ENCODE assay signal across 12 cellular contexts in the genomic region with DNA sequence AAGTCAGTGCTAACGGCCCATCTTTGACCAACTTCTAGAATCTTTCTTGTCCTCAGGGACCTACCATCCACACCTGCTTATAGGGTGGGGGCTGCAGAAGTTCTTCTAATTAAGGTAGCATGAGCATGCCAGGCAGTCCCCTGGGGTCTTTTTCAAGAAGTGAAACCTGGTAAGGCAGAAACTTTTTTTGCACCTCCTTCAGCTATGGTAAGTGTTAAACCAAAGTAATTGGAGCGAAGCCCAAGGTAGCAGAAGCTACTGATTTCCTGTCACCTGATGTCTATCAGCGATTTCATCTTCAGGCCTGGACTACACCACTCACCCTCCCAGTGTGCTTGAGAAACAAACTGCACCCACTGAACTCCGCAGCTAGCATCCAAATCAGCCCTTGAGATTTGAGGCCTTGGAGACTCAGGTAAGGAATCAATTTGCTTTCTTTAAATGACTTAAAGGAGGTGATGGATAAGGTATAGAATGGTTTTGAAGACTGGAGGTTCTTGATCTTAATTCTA. TPM values are rescaled to one million over a fixed set of nuclear protein-coding genes. Genes with fewer than 3 reads are reported as not detected.
DNase-seq lines count a peak whose midpoint lies in the region; ATAC-seq and TF ChIP-seq lines count a peak whose summit lies in the region.
"Had no signal": no experiment of that assay in that cellular context is flagged by ENCODE, and none has a peak within 500 bp of the region (broad histone marks: within the 10 kb centered on the region; RNA-seq: fewer than 3 reads in every experiment).

A gene (plus strand): TSS at position 317 of the 512 bp plus-strand sequence. CDS start 6,528 bp downstream, outside the sequence.

- H4K20me1 ChIP-seq in Karpas-422 (ENCODE audit: insufficient read depth, low read depth, low read length), result peaks cover 17% of the 10 kb centered on the region; the same call in 1 of the 2 replicates

- H3K36me3 Mint-ChIP-seq in CD8-positive, alpha-beta memory T cell, result peaks cover 0 to 11% (median 0%) of the 10 kb centered on the region in 3 donors

- H3K9me2 ChIP-seq in Karpas-422 (replicated peaks; ENCODE audit: insufficient read depth, low read length), result no peaks in the 10 kb centered on the region

- H3K27ac ChIP-seq in CD8-positive, alpha-beta memory T cell (ENCODE audit: low read depth, low read length), result no peak within 1 kb of the TSS
- H3K27ac ChIP-seq in Karpas-422 (ENCODE audit: low read length), result peak within 1 kb of the TSS; percentile 98

- H3K36me3 ChIP-seq in CD8-positive, alpha-beta memory T cell (ENCODE audit: insufficient read depth, low read length), result no peaks in the 10 kb centered on the region
- H3K36me3 ChIP-seq in Karpas-422 (ENCODE audit: insufficient read depth, low read length), result peaks cover 34% of the 10 kb centered on the region

- H3K9me3 ChIP-seq in CD8-positive, alpha-beta memory T cell (ENCODE audit: low read length), result no peaks in the 10 kb centered on the region
- no peaks in the 10 kb centered on the region for H3K9me3 ChIP-seq in Karpas-422 (ENCODE audit: low read length)

- H3K4me1 Mint-ChIP-seq in CD8-positive, alpha-beta memory T cell, result peaks cover 31 to 42% (median 33%) of the 10 kb centered on the region in 3 donors
- H3K4me1 Mint-ChIP-seq: endodermal cell had no signal

- peak within 1 kb of the TSS; percentile 75 for H3K9ac ChIP-seq in Karpas-422 (ENCODE audit: low read length)

- H3K27me3 Mint-ChIP-seq in CD8-positive, alpha-beta memory T cell, result peaks cover 0 to 3% of the 10 kb centered on the region in 2 donors

- TF ChIP-seq POLR2A in GM19099 (IDR thresholded peaks at IDR 0.05; ENCODE audit: extremely low read depth, insufficient read length, low read depth), result peak; percentile 89

- POLR2A ChIA-PET in CD8-positive, alpha-beta memory T cell (lab: Charles Lee), result no interaction called here

- no peaks in the 10 kb centered on the region for H3K27me3 ChIP-seq in CD8-positive, alpha-beta memory T cell (ENCODE audit: insufficient read depth, low read length, poor library complexity, severe bottlenecking)
- H3K27me3 ChIP-seq in Karpas-422 (ENCODE audit: low read length), result no peaks in the 10 kb centered on the region

- H2AFZ ChIP-seq in Karpas-422 (ENCODE audit: low read length), result no peak within 1 kb of the TSS

- peak within 1 kb of the TSS; percentile 77 for H3K4me2 ChIP-seq in Karpas-422 (ENCODE audit: low read depth, low read length, poor library complexity, severe bottlenecking)

- H3K4me3 Mint-ChIP-seq in CD8-positive, alpha-beta memory T cell, result peak within 1 kb of the TSS; percentile 56 to 87 (median 83)
- H3K4me3 Mint-ChIP-seq: endodermal cell had no signal

- CTCF ChIA-PET in CD8-positive, alpha-beta memory T cell (lab: Charles Lee), result interaction anchor here (1.6 kb wide), 1 partner anchor 22 kb away, joined by 4 read pairs; no protein-coding TSS in a partner anchor

- peaks cover 49% of the 10 kb centered on the region for H3K79me2 ChIP-seq in Karpas-422 (ENCODE audit: low read length)

- no peaks in the 10 kb centered on the region for H3K9me3 Mint-ChIP-seq in CD8-positive, alpha-beta memory T cell

- H3K4me3 ChIP-seq in CD8-positive, alpha-beta memory T cell (ENCODE audit: low read length), result no peak within 1 kb of the TSS
- peak within 1 kb of the TSS; percentile 71 for H3K4me3 ChIP-seq in Karpas-422 (ENCODE audit: low read length)

- H3K27ac Mint-ChIP-seq in CD8-positive, alpha-beta memory T cell, result peak within 1 kb of the TSS; percentile 74 to 97 (median 84)
- H3K27ac Mint-ChIP-seq: endodermal cell had no signal

- H3K4me1 ChIP-seq in CD8-positive, alpha-beta memory T cell (ENCODE audit: insufficient read depth, low read length), result peaks cover 4% of the 10 kb centered on the region
- H3K4me1 ChIP-seq in Karpas-422 (ENCODE audit: low read length), result peaks cover 76% of the 10 kb centered on the region

- peak; percentile 84 for ATAC-seq in HG02798 (IDR thresholded peaks at IDR 0.05; ENCODE audit: poor library complexity, unreplicated experiment)
- ATAC-seq: sciatic nerve had no signal

- DNase-seq in CD8-positive, alpha-beta memory T cell, result peak in 2 of 5 donors; percentile 33 to 48
- DNase-seq in Karpas-422, result peak; percentile 99
- DNase-seq in A172 (ENCODE audit: low spot score), result no peak
- no peak for DNase-seq in anterior cingulate cortex (lab: John Stamatoyannopoulos, UW)
- DNase-seq in NCI-H510A (lab: John Stamatoyannopoulos, UW), result no peak
- no peak for DNase-seq in HK-2 (ENCODE audit: unreplicated experiment)
- DNase-seq: activated effector memory CD4-positive, alpha-beta T cell treated with anti-CD3 and anti-CD28 coated beads, Interleukin-2, amount 50 U/mL, for 16 hours; endodermal cell; NCI-H2081 treated with DMSO at 0.1 percent for 48 hours had no signal

RNA-seq across cellular contexts. Expression of the gene that starts here (rescaled TPM):
- total RNA-seq in CD8-positive, alpha-beta memory T cell, result 1 to 10 TPM in 1 of 2 experiments, under 1 TPM in 1; 0.70 to 1.2 TPM
- 11.1 TPM for polyA plus RNA-seq in CD8-positive, alpha-beta memory T cell
- 434 and 1,078 TPM in 2 replicates for total RNA-seq in Karpas-422 (2014; rRNA removed; shearing (Covaris generic); ENCODE audit: low replicate concordance)
- total RNA-seq in A172 (2014; rRNA removed; shearing (Covaris generic)), result not detected in 2 replicates
- total RNA-seq: endodermal cell had no signal

Comparison
In these comparisons a context has a peak if more than half of its experiments do, and no peak if none do; other contexts are left out.
1. RNA of the gene that starts here (total RNA-seq): 434 to 1,078 TPM in Karpas-422; 0.70 to 1.2 TPM in CD8-positive, alpha-beta memory T cell and not detected in A172; every median in the first group is over 100 times any median in the second.